ENCODE assay signal across 2 cellular contexts in genomic region chr1:211577826-211578639, GRCh38.
TF ChIP-seq lines count a peak whose summit lies in the region.

No MANE protein-coding gene starts in this region.

TF ChIP-seq in Ishikawa, 13 proteins besides CTCF, POLR2A, EP300 and RAD21 (continued from another document):
- TF ChIP-seq REST (IDR thresholded peaks at IDR 0.05; ENCODE audit: low read depth) (no peak), MAX (IDR thresholded peaks at IDR 0.05) (peak; percentile 82), EGR1 (IDR thresholded peaks at IDR 0.05) (no peak), ZBTB7A (IDR thresholded peaks at IDR 0.05; ENCODE audit: low read depth) (peak; percentile 82), NFIC (IDR thresholded peaks at IDR 0.05) (no peak), TCF12 (IDR thresholded peaks at IDR 0.05; ENCODE audit: low read depth) (peak; percentile 41; the same call in 1 of the 2 replicates), FOXM1 (IDR thresholded peaks at IDR 0.05; ENCODE audit: borderline replicate concordance, low read depth) (no peak), TEAD4 (IDR thresholded peaks at IDR 0.05) (no peak), USF1 (IDR thresholded peaks at IDR 0.05) (no peak), TAF1 (IDR thresholded peaks at IDR 0.05; ENCODE audit: low read depth) (peak; percentile 28; the same call in 1 of the 2 replicates), YY1 (IDR thresholded peaks at IDR 0.05; ENCODE audit: low read depth) (peak; percentile 68; the same call in 1 of the 2 replicates), CEBPB (IDR thresholded peaks at IDR 0.05) (peak; percentile 6; the same call in 1 of the 2 replicates)

TF ChIP-seq in SK-N-SH, 30 proteins besides CTCF, POLR2A, EP300 and RAD21 (continued from another document):
- no peak for TF ChIP-seq ZBTB33 (IDR thresholded peaks at IDR 0.05; ENCODE audit: borderline replicate concordance, low read depth)
- no peak for TF ChIP-seq FOXM1 (IDR thresholded peaks at IDR 0.05; ENCODE audit: low read depth)
- TF ChIP-seq RXRA (IDR thresholded peaks at IDR 0.05; ENCODE audit: borderline replicate concordance, low read depth): no peak
- no peak for TF ChIP-seq GABPA (IDR thresholded peaks at IDR 0.05; ENCODE audit: low read depth)
- TF ChIP-seq RFX5 (IDR thresholded peaks at IDR 0.05; ENCODE audit: low read length): no peak
- no peak for TF ChIP-seq PBX3 (IDR thresholded peaks at IDR 0.05)
- no peak for TF ChIP-seq RCOR1 (IDR thresholded peaks at IDR 0.05; ENCODE audit: low read length)
- TF ChIP-seq SIN3A (IDR thresholded peaks at IDR 0.05; ENCODE audit: borderline replicate concordance, low read depth, low read length): peak; percentile 80; the same call in 1 of the 2 replicates
- 0 out of 2 replicates have a peak, but pooled peaks have one; percentile 24 for TF ChIP-seq NRF1 (IDR thresholded peaks at IDR 0.05; ENCODE audit: low read depth, low read length)
- TF ChIP-seq NFIC (IDR thresholded peaks at IDR 0.05; ENCODE audit: borderline replicate concordance): no peak
- no peak for TF ChIP-seq EZH2phosphoT487 (IDR thresholded peaks at IDR 0.05; ENCODE audit: borderline replicate concordance, low read depth)
- no peak for TF ChIP-seq TAF1 (IDR thresholded peaks at IDR 0.05; ENCODE audit: borderline replicate concordance, low read depth, low read length)
- no peak for TF ChIP-seq POLR2AphosphoS5 (IDR thresholded peaks at IDR 0.05; ENCODE audit: low read depth, low read length)
- TF ChIP-seq IRF3 (IDR thresholded peaks at IDR 0.05; ENCODE audit: low read depth, low read length): no peak
- no peak for TF ChIP-seq FOXJ3 (CRISPR knock-in tag; IDR thresholded peaks at IDR 0.05)
- TF ChIP-seq CHD2 (IDR thresholded peaks at IDR 0.05; ENCODE audit: low read length, partially characterized antibody): no peak
- TF ChIP-seq MXI1 (IDR thresholded peaks at IDR 0.05; ENCODE audit: low read depth, low read length): peak; percentile 44; the same call in 1 of the 2 replicates
- TF ChIP-seq USF1 (IDR thresholded peaks at IDR 0.05; ENCODE audit: borderline replicate concordance, low read depth): no peak
- 0 out of 2 replicates have a peak, but pooled peaks have one; percentile 28 for TF ChIP-seq REST (IDR thresholded peaks at IDR 0.05; ENCODE audit: low read depth, low read length)
- no peak for TF ChIP-seq TCF12 (IDR thresholded peaks at IDR 0.05)
